ENCODE assay signal across 1 cellular context in the genomic region with DNA sequence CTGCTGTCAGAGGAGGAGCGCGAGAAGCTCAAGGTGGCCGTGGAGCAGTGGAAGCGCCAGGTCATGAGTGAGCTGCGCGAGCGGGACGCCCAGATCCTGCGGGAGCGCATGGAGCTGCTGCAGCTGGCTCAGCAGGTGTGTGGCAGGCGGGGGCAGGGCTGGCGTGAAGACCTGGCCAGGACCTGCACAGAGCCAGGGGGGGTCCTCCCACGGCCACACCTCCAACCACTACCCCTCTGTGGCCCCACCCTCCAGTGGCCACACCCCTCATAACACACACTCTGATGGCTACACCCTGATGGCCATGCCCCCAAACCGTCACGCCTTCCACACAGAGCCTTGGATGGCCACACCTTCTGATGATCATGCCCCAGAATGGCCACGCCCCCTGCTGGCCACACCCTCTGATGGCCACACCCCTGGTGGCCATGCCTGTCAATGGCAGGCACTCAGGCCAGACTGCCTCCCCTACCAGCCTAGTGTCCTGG.
TF ChIP-seq lines count a peak whose summit lies in the region.

No MANE protein-coding gene starts in this region.

TF ChIP-seq in HEK293, 187 proteins besides CTCF, POLR2A, EP300 and RAD21 (continued from another document and continues in another):
- TF ChIP-seq TRIM28 (IDR thresholded peaks at IDR 0.05; ENCODE audit: borderline replicate concordance, low read length) (no peak), REPIN1 (tag by site-specific recombination; IDR thresholded peaks at IDR 0.05; ENCODE audit: low read depth) (no peak), FEZF1 (tag by site-specific recombination; IDR thresholded peaks at IDR 0.05) (no peak), MYNN (tag by site-specific recombination; IDR thresholded peaks at IDR 0.05; ENCODE audit: borderline replicate concordance) (no peak), ZNF341 (tag by site-specific recombination; IDR thresholded peaks at IDR 0.05; ENCODE audit: low read depth) (no peak), SP7 (tag by site-specific recombination; IDR thresholded peaks at IDR 0.05) (no peak), SCRT1 (tag by site-specific recombination; IDR thresholded peaks at IDR 0.05; ENCODE audit: borderline replicate concordance) (no peak), ZNF521 (tag by site-specific recombination; IDR thresholded peaks at IDR 0.05) (no peak), ZSCAN4 (tag by site-specific recombination; IDR thresholded peaks at IDR 0.05) (no peak), ZBTB17 (tag by site-specific recombination; IDR thresholded peaks at IDR 0.05) (peak; percentile 41; the same call in 1 of the 2 replicates), BCL6B (tag by site-specific recombination; IDR thresholded peaks at IDR 0.05) (no peak), ZNF133 (tag by site-specific recombination; IDR thresholded peaks at IDR 0.05) (no peak), ZNF335 (tag by site-specific recombination; conservative IDR thresholded peaks at IDR 0.05) (no peak), BCL11A (tag by site-specific recombination; IDR thresholded peaks at IDR 0.05; ENCODE audit: low read depth) (no peak), ZNF544 (tag by site-specific recombination; IDR thresholded peaks at IDR 0.05) (no peak), ZBTB49 (tag by site-specific recombination; IDR thresholded peaks at IDR 0.05; ENCODE audit: low read depth) (no peak), ZNF292 (tag by site-specific recombination; IDR thresholded peaks at IDR 0.05; ENCODE audit: borderline replicate concordance, low read depth) (no peak), YY2 (tag by site-specific recombination; IDR thresholded peaks at IDR 0.05) (no peak), KLF1 (tag by site-specific recombination; IDR thresholded peaks at IDR 0.05) (peak; percentile 100), ZNF585B (tag by site-specific recombination; IDR thresholded peaks at IDR 0.05) (no peak), ZNF529 (tag by site-specific recombination; IDR thresholded peaks at IDR 0.05; ENCODE audit: insufficient replicate concordance) (no peak), ZNF169 (tag by site-specific recombination; IDR thresholded peaks at IDR 0.05) (no peak), ZFHX2 (tag by site-specific recombination; conservative IDR thresholded peaks at IDR 0.05) (no peak; the same call in 1 of the 2 replicates), ZBTB1 (tag by site-specific recombination; IDR thresholded peaks at IDR 0.05) (no peak), ZNF510 (tag by site-specific recombination; IDR thresholded peaks at IDR 0.05; ENCODE audit: insufficient replicate concordance) (no peak), ZNF423 (tag by site-specific recombination; IDR thresholded peaks at IDR 0.05) (no peak), ZNF626 (tag by site-specific recombination; IDR thresholded peaks at IDR 0.05) (no peak), GLI2 (tag by site-specific recombination; IDR thresholded peaks at IDR 0.05; ENCODE audit: borderline replicate concordance, low read depth) (no peak), GLIS1 (tag by site-specific recombination; IDR thresholded peaks at IDR 0.05) (peak; percentile 38; the same call in 1 of the 2 replicates), HOXA7 (CRISPR knock-in tag; IDR thresholded peaks at IDR 0.05; ENCODE audit: borderline replicate concordance) (no peak), ZXDB (tag by site-specific recombination; IDR thresholded peaks at IDR 0.05) (no peak), ZNF623 (tag by site-specific recombination; IDR thresholded peaks at IDR 0.05) (no peak)
- TF ChIP-seq, protein P1, sequence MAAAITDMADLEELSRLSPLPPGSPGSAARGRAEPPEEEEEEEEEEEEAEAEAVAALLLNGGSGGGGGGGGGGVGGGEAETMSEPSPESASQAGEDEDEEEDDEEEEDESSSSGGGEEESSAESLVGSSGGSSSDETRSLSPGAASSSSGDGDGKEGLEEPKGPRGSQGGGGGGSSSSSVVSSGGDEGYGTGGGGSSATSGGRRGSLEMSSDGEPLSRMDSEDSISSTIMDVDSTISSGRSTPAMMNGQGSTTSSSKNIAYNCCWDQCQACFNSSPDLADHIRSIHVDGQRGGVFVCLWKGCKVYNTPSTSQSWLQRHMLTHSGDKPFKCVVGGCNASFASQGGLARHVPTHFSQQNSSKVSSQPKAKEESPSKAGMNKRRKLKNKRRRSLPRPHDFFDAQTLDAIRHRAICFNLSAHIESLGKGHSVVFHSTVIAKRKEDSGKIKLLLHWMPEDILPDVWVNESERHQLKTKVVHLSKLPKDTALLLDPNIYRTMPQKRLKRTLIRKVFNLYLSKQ (tag by site-specific recombination; IDR thresholded peaks at IDR 0.05; ENCODE audit: borderline replicate concordance) = no peak
- TF ChIP-seq, protein P2, sequence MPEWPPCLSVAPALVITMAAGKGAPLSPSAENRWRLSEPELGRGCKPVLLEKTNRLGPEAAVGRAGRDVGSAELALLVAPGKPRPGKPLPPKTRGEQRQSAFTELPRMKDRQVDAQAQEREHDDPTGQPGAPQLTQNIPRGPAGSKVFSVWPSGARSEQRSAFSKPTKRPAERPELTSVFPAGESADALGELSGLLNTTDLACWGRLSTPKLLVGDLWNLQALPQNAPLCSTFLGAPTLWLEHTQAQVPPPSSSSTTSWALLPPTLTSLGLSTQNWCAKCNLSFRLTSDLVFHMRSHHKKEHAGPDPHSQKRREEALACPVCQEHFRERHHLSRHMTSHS (tag by site-specific recombination; IDR thresholded peaks at IDR 0.05) = no peak
- TF ChIP-seq, protein P3, sequence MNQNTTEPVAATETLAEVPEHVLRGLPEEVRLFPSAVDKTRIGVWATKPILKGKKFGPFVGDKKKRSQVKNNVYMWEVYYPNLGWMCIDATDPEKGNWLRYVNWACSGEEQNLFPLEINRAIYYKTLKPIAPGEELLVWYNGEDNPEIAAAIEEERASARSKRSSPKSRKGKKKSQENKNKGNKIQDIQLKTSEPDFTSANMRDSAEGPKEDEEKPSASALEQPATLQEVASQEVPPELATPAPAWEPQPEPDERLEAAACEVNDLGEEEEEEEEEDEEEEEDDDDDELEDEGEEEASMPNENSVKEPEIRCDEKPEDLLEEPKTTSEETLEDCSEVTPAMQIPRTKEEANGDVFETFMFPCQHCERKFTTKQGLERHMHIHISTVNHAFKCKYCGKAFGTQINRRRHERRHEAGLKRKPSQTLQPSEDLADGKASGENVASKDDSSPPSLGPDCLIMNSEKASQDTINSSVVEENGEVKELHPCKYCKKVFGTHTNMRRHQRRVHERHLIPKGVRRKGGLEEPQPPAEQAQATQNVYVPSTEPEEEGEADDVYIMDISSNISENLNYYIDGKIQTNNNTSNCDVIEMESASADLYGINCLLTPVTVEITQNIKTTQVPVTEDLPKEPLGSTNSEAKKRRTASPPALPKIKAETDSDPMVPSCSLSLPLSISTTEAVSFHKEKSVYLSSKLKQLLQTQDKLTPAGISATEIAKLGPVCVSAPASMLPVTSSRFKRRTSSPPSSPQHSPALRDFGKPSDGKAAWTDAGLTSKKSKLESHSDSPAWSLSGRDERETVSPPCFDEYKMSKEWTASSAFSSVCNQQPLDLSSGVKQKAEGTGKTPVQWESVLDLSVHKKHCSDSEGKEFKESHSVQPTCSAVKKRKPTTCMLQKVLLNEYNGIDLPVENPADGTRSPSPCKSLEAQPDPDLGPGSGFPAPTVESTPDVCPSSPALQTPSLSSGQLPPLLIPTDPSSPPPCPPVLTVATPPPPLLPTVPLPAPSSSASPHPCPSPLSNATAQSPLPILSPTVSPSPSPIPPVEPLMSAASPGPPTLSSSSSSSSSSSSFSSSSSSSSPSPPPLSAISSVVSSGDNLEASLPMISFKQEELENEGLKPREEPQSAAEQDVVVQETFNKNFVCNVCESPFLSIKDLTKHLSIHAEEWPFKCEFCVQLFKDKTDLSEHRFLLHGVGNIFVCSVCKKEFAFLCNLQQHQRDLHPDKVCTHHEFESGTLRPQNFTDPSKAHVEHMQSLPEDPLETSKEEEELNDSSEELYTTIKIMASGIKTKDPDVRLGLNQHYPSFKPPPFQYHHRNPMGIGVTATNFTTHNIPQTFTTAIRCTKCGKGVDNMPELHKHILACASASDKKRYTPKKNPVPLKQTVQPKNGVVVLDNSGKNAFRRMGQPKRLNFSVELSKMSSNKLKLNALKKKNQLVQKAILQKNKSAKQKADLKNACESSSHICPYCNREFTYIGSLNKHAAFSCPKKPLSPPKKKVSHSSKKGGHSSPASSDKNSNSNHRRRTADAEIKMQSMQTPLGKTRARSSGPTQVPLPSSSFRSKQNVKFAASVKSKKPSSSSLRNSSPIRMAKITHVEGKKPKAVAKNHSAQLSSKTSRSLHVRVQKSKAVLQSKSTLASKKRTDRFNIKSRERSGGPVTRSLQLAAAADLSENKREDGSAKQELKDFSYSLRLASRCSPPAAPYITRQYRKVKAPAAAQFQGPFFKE (tag by site-specific recombination; IDR thresholded peaks at IDR 0.05; ENCODE audit: borderline replicate concordance) = no peak
- TF ChIP-seq, protein P4, sequence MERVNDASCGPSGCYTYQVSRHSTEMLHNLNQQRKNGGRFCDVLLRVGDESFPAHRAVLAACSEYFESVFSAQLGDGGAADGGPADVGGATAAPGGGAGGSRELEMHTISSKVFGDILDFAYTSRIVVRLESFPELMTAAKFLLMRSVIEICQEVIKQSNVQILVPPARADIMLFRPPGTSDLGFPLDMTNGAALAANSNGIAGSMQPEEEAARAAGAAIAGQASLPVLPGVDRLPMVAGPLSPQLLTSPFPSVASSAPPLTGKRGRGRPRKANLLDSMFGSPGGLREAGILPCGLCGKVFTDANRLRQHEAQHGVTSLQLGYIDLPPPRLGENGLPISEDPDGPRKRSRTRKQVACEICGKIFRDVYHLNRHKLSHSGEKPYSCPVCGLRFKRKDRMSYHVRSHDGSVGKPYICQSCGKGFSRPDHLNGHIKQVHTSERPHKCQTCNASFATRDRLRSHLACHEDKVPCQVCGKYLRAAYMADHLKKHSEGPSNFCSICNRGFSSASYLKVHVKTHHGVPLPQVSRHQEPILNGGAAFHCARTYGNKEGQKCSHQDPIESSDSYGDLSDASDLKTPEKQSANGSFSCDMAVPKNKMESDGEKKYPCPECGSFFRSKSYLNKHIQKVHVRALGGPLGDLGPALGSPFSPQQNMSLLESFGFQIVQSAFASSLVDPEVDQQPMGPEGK (tag by site-specific recombination; IDR thresholded peaks at IDR 0.05) = 0 out of 2 replicates have a peak, but pooled peaks have one; percentile 19
- TF ChIP-seq, protein P5, sequence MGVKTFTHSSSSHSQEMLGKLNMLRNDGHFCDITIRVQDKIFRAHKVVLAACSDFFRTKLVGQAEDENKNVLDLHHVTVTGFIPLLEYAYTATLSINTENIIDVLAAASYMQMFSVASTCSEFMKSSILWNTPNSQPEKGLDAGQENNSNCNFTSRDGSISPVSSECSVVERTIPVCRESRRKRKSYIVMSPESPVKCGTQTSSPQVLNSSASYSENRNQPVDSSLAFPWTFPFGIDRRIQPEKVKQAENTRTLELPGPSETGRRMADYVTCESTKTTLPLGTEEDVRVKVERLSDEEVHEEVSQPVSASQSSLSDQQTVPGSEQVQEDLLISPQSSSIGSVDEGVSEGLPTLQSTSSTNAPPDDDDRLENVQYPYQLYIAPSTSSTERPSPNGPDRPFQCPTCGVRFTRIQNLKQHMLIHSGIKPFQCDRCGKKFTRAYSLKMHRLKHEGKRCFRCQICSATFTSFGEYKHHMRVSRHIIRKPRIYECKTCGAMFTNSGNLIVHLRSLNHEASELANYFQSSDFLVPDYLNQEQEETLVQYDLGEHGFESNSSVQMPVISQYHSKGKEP (tag by site-specific recombination; IDR thresholded peaks at IDR 0.05) = peak; percentile 81
